In the genomic region with DNA sequence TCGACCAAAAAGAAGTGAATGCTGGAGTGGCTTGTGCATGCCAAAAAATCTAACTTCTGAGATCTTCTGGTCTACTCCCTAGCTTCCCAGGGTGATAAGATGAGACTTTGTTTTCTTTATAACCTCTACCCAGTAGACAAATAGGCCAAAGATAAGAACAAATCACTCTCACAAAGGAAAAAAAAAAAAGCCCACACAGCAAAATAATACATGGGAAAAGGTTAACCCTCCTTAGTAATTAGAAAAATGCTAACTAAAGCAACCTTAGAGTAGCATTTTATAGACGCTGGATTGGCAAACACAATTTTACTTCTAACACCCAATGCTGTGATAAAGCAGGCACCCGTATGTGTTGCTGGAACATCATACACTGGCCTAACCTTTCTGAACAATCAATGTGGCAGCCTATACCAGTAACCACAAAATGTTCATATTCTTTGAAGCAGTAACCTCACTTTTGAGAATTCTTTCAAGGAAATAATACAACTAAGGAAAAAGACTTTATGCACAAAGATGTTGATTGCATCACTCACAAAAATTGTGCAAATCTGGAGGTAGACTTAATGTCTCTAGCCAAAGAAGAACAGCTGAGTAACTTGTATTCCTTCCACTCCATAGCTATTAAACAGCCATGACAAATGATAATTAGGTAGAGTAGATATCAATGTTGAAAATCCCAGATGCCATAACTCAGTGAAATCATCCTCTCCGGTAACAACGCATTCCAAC, we compare ENCODE assay signal across 28 cellular contexts.
"Had no signal": no experiment of that assay in that cellular context is flagged by ENCODE, and none has a peak within 500 bp of the region (broad histone marks: within the 10 kb centered on the region; RNA-seq: fewer than 3 reads in every experiment).

No MANE protein-coding gene starts in this region.

- H3K27ac Mint-ChIP-seq: activated CD8-positive, alpha-beta T cell treated with anti-CD3 and anti-CD28 coated beads, Interleukin-2, amount 10 ng/mL, durations not matched to agents 7 days and 5 days; activated naive CD4-positive, alpha-beta T cell treated with anti-CD3 and anti-CD28 coated beads, Interleukin-2, amount 50 U/mL, for 24 hours; activated T-helper 1 cell treated with anti-CD3 and anti-CD28 coated beads, Interleukin-12 subunit alpha, Interleukin-12 subunit beta, Interleukin-2, Interleukin-4 antibody, amounts not matched to agents 30 ng/mL and 10 ng/mL and 1 ng/mL, durations not matched to agents 14 hours and 24 hours and 36 hours; effector memory CD8-positive, alpha-beta T cell; mesothelial cell of epicardium; T-helper 2 cell treated with Interferon-gamma antibody and Interleukin-4, amounts not matched to agents 5 μg/mL and 100 μg/mL, for 36 hours; type B pancreatic cell had no signal

- H3K36me3 ChIP-seq: brain microvascular endothelial cell, colonic mucosa, esophagus muscularis mucosa, heart left ventricle, neutrophil, pancreas, sigmoid colon, thoracic aorta, vagina, WERI-Rb-1 had no signal

- ATAC-seq: activated CD8-positive, alpha-beta T cell treated with anti-CD3 and anti-CD28 coated beads, Interleukin-2, amount 10 ng/mL, durations not matched to agents 7 days and 5 days; effector memory CD8-positive, alpha-beta T cell; left lobe of liver; pancreas had no signal

- H3K9me3 Mint-ChIP-seq: activated naive CD4-positive, alpha-beta T cell treated with anti-CD3 and anti-CD28 coated beads, Interleukin-2, amount 50 U/mL, for 24 hours; activated T-helper 1 cell treated with anti-CD3 and anti-CD28 coated beads, Interleukin-12 subunit alpha, Interleukin-12 subunit beta, Interleukin-2, Interleukin-4 antibody, amounts not matched to agents 30 ng/mL and 10 ng/mL and 1 ng/mL, durations not matched to agents 14 hours and 24 hours and 36 hours; central memory CD8-positive, alpha-beta T cell; effector memory CD8-positive, alpha-beta T cell; mesothelial cell of epicardium; nephron; T-helper 2 cell treated with Interferon-gamma antibody and Interleukin-4, amounts not matched to agents 5 μg/mL and 100 μg/mL, for 36 hours; type B pancreatic cell had no signal

- H3K9me3 ChIP-seq: colonic mucosa, esophagus muscularis mucosa, heart left ventricle, neutrophil, pancreas, sigmoid colon, thoracic aorta, vagina had no signal

- H3K4me1 ChIP-seq: colonic mucosa, pancreas, sigmoid colon, vagina had no signal

- DNase-seq: activated CD4-positive, alpha-beta T cell treated with anti-CD3 and anti-CD28 coated beads, Interleukin-2, amount 50 U/mL, for 1 hour; activated CD4-positive, CD25-positive, alpha-beta regulatory T cell treated with anti-CD3 and anti-CD28 coated beads, Interleukin-2, amount 50 U/mL, for 72 hours; activated CD8-positive, alpha-beta T cell treated with anti-CD3 and anti-CD28 coated beads, Interleukin-2, amount 10 ng/mL, durations not matched to agents 7 days and 5 days; activated gamma-delta T cell treated with Interleukin-2 at 50 U/mL for 16 hours; aorta; brain microvascular endothelial cell; colonic mucosa; dorsolateral prefrontal cortex; effector memory CD8-positive, alpha-beta T cell; heart left ventricle; kidney; pancreas; sigmoid colon; stimulated activated CD4-positive, alpha-beta T cell treated with anti-CD3 and anti-CD28 coated beads, Interleukin-4, amount 100 ng/mL, for 24 hours; stimulated activated naive CD4-positive, alpha-beta T cell treated with Interleukin-2 at 50 U/mL for 16 hours; WERI-Rb-1 had no signal

- H3K27me3 Mint-ChIP-seq: activated naive CD4-positive, alpha-beta T cell treated with anti-CD3 and anti-CD28 coated beads, Interleukin-2, amount 50 U/mL, for 24 hours; type B pancreatic cell had no signal

- H3K4me3 Mint-ChIP-seq: activated CD8-positive, alpha-beta T cell treated with anti-CD3 and anti-CD28 coated beads, Interleukin-2, amount 10 ng/mL, durations not matched to agents 7 days and 5 days; activated naive CD4-positive, alpha-beta T cell treated with anti-CD3 and anti-CD28 coated beads, Interleukin-2, amount 50 U/mL, for 24 hours; activated T-helper 1 cell treated with anti-CD3 and anti-CD28 coated beads, Interleukin-12 subunit alpha, Interleukin-12 subunit beta, Interleukin-2, Interleukin-4 antibody, amounts not matched to agents 30 ng/mL and 10 ng/mL and 1 ng/mL, durations not matched to agents 14 hours and 24 hours and 36 hours; central memory CD8-positive, alpha-beta T cell; effector memory CD8-positive, alpha-beta T cell; mesothelial cell of epicardium; nephron; T-helper 2 cell treated with Interferon-gamma antibody and Interleukin-4, amounts not matched to agents 5 μg/mL and 100 μg/mL, for 36 hours; type B pancreatic cell had no signal

- H3K27ac ChIP-seq: brain microvascular endothelial cell, colonic mucosa, esophagus muscularis mucosa, neutrophil, pancreas, sigmoid colon, thoracic aorta, vagina, WERI-Rb-1 had no signal

- H3K4me1 Mint-ChIP-seq: activated naive CD4-positive, alpha-beta T cell treated with anti-CD3 and anti-CD28 coated beads, Interleukin-2, amount 50 U/mL, for 24 hours; central memory CD8-positive, alpha-beta T cell had no signal

- H3K4me3 ChIP-seq: colonic mucosa, dorsolateral prefrontal cortex, esophagus muscularis mucosa, heart left ventricle, pancreas, sigmoid colon, thoracic aorta, vagina had no signal

- H3K36me3 Mint-ChIP-seq: activated naive CD4-positive, alpha-beta T cell treated with anti-CD3 and anti-CD28 coated beads, Interleukin-2, amount 50 U/mL, for 24 hours; mesothelial cell of epicardium; type B pancreatic cell had no signal
